In genomic region chr4:40622913-40623312, GRCh38 we compare ENCODE assay signal across 12 cellular contexts. TPM values are rescaled to one million over a fixed set of nuclear protein-coding genes. Genes with fewer than 3 reads are reported as not detected.
DNase-seq lines count a peak whose midpoint lies in the region; ATAC-seq, FAIRE-seq and TF ChIP-seq lines count a peak whose summit lies in the region.
"Had no signal": no experiment of that assay in that cellular context is flagged by ENCODE, and none has a peak within 500 bp of the region (broad histone marks: within the 10 kb centered on the region; RNA-seq: fewer than 3 reads in every experiment).

No MANE protein-coding gene starts in this region.

- intact Hi-C loops in activated CD4-positive, alpha-beta memory T cell treated with anti-CD3 and anti-CD28 coated beads for 36 hours (cut with micrococcal nuclease) = loop anchor here (2.0 kb wide), 1 partner anchor 40 kb away; no protein-coding TSS in a partner anchor
- intact Hi-C loops in MCF 10A (cut with micrococcal nuclease) = no loop called here
- intact Hi-C loops in stomach (cut with DNase I; ENCODE audit: low total_unique reads) = no loop called here

- H3K27ac ChIP-seq in stomach = peak overlapping the region; percentile 78 to 98 (median 89)

- no peaks in the 10 kb centered on the region for H3K9me3 Mint-ChIP-seq in activated CD4-positive, alpha-beta memory T cell treated with anti-CD3 and anti-CD28 coated beads for 36 hours
- H3K9me3 Mint-ChIP-seq in activated CD4-positive, alpha-beta memory T cell treated with anti-CD3 and anti-CD28 coated beads, Interleukin-2, amount 10 ng/mL, durations not matched to agents 7 days and 5 days = peaks cover 4% of the 10 kb centered on the region
- H3K9me3 Mint-ChIP-seq in MCF 10A (ENCODE audit: unreplicated experiment) = peaks cover 8% of the 10 kb centered on the region

- H3K36me3 ChIP-seq in stomach = no peaks in the 10 kb centered on the region

- FAIRE-seq in GM19239 (lab: Jason Lieb, UNC) = no peak
- FAIRE-seq: astrocyte had no signal

- BruUV-seq in MCF 10A (replicated peaks; lab: Mats Ljungman, UMichigan) = no TSS peak

- WGBS in stomach, 5 donors = 30 to 54% (median 34%) methylated on average over 6 of the region's 6 CpGs

- no peak for TF ChIP-seq EP300 in stomach (IDR thresholded peaks at IDR 0.05)

- ATAC-seq in HG03175 (IDR thresholded peaks at IDR 0.05; ENCODE audit: unreplicated experiment) = peak; percentile 37

- H3K4me1 ChIP-seq in stomach = peaks cover 22 to 75% (median 25%) of the 10 kb centered on the region in 4 donors

- no peak for TF ChIP-seq CTCF in MCF 10A (IDR thresholded peaks at IDR 0.05; ENCODE audit: unreplicated experiment)
- no peak for TF ChIP-seq CTCF in stomach (IDR thresholded peaks at IDR 0.05)

- no peak for TF ChIP-seq POLR2A in stomach (IDR thresholded peaks at IDR 0.05)

- H3K36me3 Mint-ChIP-seq in activated CD4-positive, alpha-beta memory T cell treated with anti-CD3 and anti-CD28 coated beads for 36 hours = no peaks in the 10 kb centered on the region
- H3K36me3 Mint-ChIP-seq in activated CD4-positive, alpha-beta memory T cell treated with anti-CD3 and anti-CD28 coated beads, Interleukin-2, amount 10 ng/mL, durations not matched to agents 7 days and 5 days (ENCODE audit: low read depth) = peaks cover 7% of the 10 kb centered on the region
- no peaks in the 10 kb centered on the region for H3K36me3 Mint-ChIP-seq in MCF 10A (ENCODE audit: insufficient read depth, unreplicated experiment)

- POLR2A ChIA-PET in activated CD4-positive, alpha-beta memory T cell treated with anti-CD3 and anti-CD28 coated beads for 36 hours (lab: Charles Lee) = interaction anchor here (1.3 kb wide), 1 partner anchor 50 kb away, joined by 3 read pairs; no protein-coding TSS in a partner anchor
- POLR2A ChIA-PET in activated CD4-positive, alpha-beta memory T cell treated with anti-CD3 and anti-CD28 coated beads, Interleukin-2, amount 10 ng/mL, durations not matched to agents 7 days and 5 days (lab: Charles Lee) = interaction anchor here (0.8 to 1.6 kb wide), 2 partner anchors 50 to 56 kb away, joined by 3 to 10 read pairs; no protein-coding TSS in a partner anchor
- POLR2A ChIA-PET in MCF 10A (lab: Yijun Ruan, JAX) = interaction anchor here (0.6 to 0.7 kb wide), 2 partner anchors 94 to 549 kb away, joined by 3 read pairs; no protein-coding TSS in a partner anchor

- H3K27me3 ChIP-seq in stomach = no peaks in the 10 kb centered on the region
- H3K27me3 ChIP-seq: spleen had no signal

- peak; percentile 25 for DNase-seq in activated CD4-positive, alpha-beta memory T cell treated with anti-CD3 and anti-CD28 coated beads for 36 hours
- DNase-seq in activated CD4-positive, alpha-beta memory T cell treated with anti-CD3 and anti-CD28 coated beads, Interleukin-2, amount 10 ng/mL, durations not matched to agents 7 days and 5 days = no peak
- DNase-seq in MCF 10A (ENCODE audit: unreplicated experiment) (peak; percentile 76), stomach (peak; percentile 64), cortex of kidney (lab: John Stamatoyannopoulos, UW) (no peak), NCI-H510A (lab: John Stamatoyannopoulos, UW) (no peak), GM19239 (ENCODE audit: insufficient read length, low spot score) (no peak)
- DNase-seq: naive B cell, NCI-H446 treated with DMSO at 0.1 percent for 48 hours, spleen had no signal

- H3K9me3 ChIP-seq in stomach = no peaks in the 10 kb centered on the region
- H3K9me3 ChIP-seq: spleen had no signal

- no peak overlapping the region for H3K27ac Mint-ChIP-seq in activated CD4-positive, alpha-beta memory T cell treated with anti-CD3 and anti-CD28 coated beads for 36 hours
- no peak overlapping the region for H3K27ac Mint-ChIP-seq in activated CD4-positive, alpha-beta memory T cell treated with anti-CD3 and anti-CD28 coated beads, Interleukin-2, amount 10 ng/mL, durations not matched to agents 7 days and 5 days
- H3K27ac Mint-ChIP-seq in MCF 10A (ENCODE audit: low read depth, unreplicated experiment) = no peak overlapping the region

- H3K4me1 Mint-ChIP-seq in activated CD4-positive, alpha-beta memory T cell treated with anti-CD3 and anti-CD28 coated beads for 36 hours (ENCODE audit: low read depth) = peaks cover 32% of the 10 kb centered on the region
- H3K4me1 Mint-ChIP-seq in activated CD4-positive, alpha-beta memory T cell treated with anti-CD3 and anti-CD28 coated beads, Interleukin-2, amount 10 ng/mL, durations not matched to agents 7 days and 5 days = peaks cover 48% of the 10 kb centered on the region
- peaks cover 31% of the 10 kb centered on the region for H3K4me1 Mint-ChIP-seq in MCF 10A (ENCODE audit: insufficient read depth, unreplicated experiment)

- CTCF ChIA-PET in activated CD4-positive, alpha-beta memory T cell treated with anti-CD3 and anti-CD28 coated beads for 36 hours (lab: Charles Lee) = interaction anchor here (0.9 to 1.4 kb wide), 2 partner anchors 171 to 220 kb away, joined by 3 read pairs; no protein-coding TSS in a partner anchor
- CTCF ChIA-PET in activated CD4-positive, alpha-beta memory T cell treated with anti-CD3 and anti-CD28 coated beads, Interleukin-2, amount 10 ng/mL, durations not matched to agents 7 days and 5 days (lab: Charles Lee) = interaction anchor here (0.6 to 2.1 kb wide), 3 partner anchors 9 to 298 kb away, joined by 3 to 6 read pairs (median 3); no protein-coding TSS in a partner anchor
- CTCF ChIA-PET in MCF 10A (lab: Yijun Ruan, JAX) = interaction anchor here (1.1 kb wide), 1 partner anchor 96 kb away, joined by 4 read pairs; no protein-coding TSS in a partner anchor

- H3K27me3 Mint-ChIP-seq in activated CD4-positive, alpha-beta memory T cell treated with anti-CD3 and anti-CD28 coated beads for 36 hours = peaks cover 43% of the 10 kb centered on the region
- H3K27me3 Mint-ChIP-seq in activated CD4-positive, alpha-beta memory T cell treated with anti-CD3 and anti-CD28 coated beads, Interleukin-2, amount 10 ng/mL, durations not matched to agents 7 days and 5 days = peaks cover 31% of the 10 kb centered on the region
- H3K27me3 Mint-ChIP-seq in MCF 10A (ENCODE audit: insufficient read depth, unreplicated experiment) = no peaks in the 10 kb centered on the region

- no peak overlapping the region for H3K4me3 Mint-ChIP-seq in activated CD4-positive, alpha-beta memory T cell treated with anti-CD3 and anti-CD28 coated beads for 36 hours
- H3K4me3 Mint-ChIP-seq in activated CD4-positive, alpha-beta memory T cell treated with anti-CD3 and anti-CD28 coated beads, Interleukin-2, amount 10 ng/mL, durations not matched to agents 7 days and 5 days = no peak overlapping the region
- H3K4me3 Mint-ChIP-seq in MCF 10A (ENCODE audit: unreplicated experiment) = no peak overlapping the region

- H3K4me3 ChIP-seq in stomach = no peak overlapping the region

RNA-seq across cellular contexts. Expression of gene RBM47, which starts 6.8 kb away (rescaled TPM):
- 1 to 10 TPM; 1.7 to 2.6 TPM for total RNA-seq in activated CD4-positive, alpha-beta memory T cell treated with anti-CD3 and anti-CD28 coated beads for 36 hours
- 1 to 10 TPM; 2.1 to 2.2 TPM for total RNA-seq in activated CD4-positive, alpha-beta memory T cell treated with anti-CD3 and anti-CD28 coated beads, Interleukin-2, amount 10 ng/mL, durations not matched to agents 7 days and 5 days
- total RNA-seq in MCF 10A (2022) = 1.8 and 2.0 TPM in 2 replicates
- 100 to 1,000 TPM; 124 to 448 (median 207) TPM for total RNA-seq in stomach
- polyA plus RNA-seq in stomach = 10 to 100 TPM; 18.5 to 66.9 (median 34.5) TPM

Comparison
In these comparisons a context has a peak if more than half of its experiments do, and no peak if none do; other contexts are left out.
1. DNase-seq: peak in activated CD4-positive, alpha-beta memory T cell treated with anti-CD3 and anti-CD28 coated beads for 36 hours (single experiment), MCF 10A (single experiment) and stomach (single experiment); none in activated CD4-positive, alpha-beta memory T cell treated with anti-CD3 and anti-CD28 coated beads, Interleukin-2, amount 10 ng/mL, durations not matched to agents 7 days and 5 days (single experiment), cortex of kidney (single experiment), NCI-H510A (single experiment) and GM19239 (single experiment).
2. RNA of gene RBM47, which starts 6.8 kb away (total RNA-seq): 124 to 448 TPM in stomach; 1.7 to 2.6 TPM in activated CD4-positive, alpha-beta memory T cell treated with anti-CD3 and anti-CD28 coated beads for 36 hours, 2.1 to 2.2 TPM in activated CD4-positive, alpha-beta memory T cell treated with anti-CD3 and anti-CD28 coated beads, Interleukin-2, amount 10 ng/mL, durations not matched to agents 7 days and 5 days and 1.8 to 2.0 TPM in MCF 10A; every median in the first group is over 10 times any median in the second.